Comparison of ENCODE assay signal across 9 cellular contexts in genomic region chr13:96984061-96984508, GRCh38. TPM values are rescaled to one million over a fixed set of nuclear protein-coding genes. Genes with fewer than 3 reads are reported as not detected.
DNase-seq lines count a peak whose midpoint lies in the region; TF ChIP-seq lines count a peak whose summit lies in the region.
"Had no signal": no experiment of that assay in that cellular context is flagged by ENCODE, and none has a peak within 500 bp of the region (broad histone marks: within the 10 kb centered on the region; RNA-seq: fewer than 3 reads in every experiment).

No MANE protein-coding gene starts in this region.

- peaks cover 0 to 5% (median 4%) of the 10 kb centered on the region in 5 experiments for H3K9me3 Mint-ChIP-seq in brain

- peak overlapping the region in 3 of 5 experiments; percentile 9 to 11 (median 10) for H3K4me3 Mint-ChIP-seq in brain

- H3K4me3 ChIP-seq in H7 (ENCODE audit: insufficient read depth, low read depth, low read length) (no peak overlapping the region), lower leg skin (ENCODE audit: low read depth, poor library complexity, severe bottlenecking) (no peak overlapping the region)
- H3K4me3 ChIP-seq in effector memory CD4-positive, alpha-beta T cell (ENCODE audit: insufficient read depth, low read depth, low read length, poor library complexity, severe bottlenecking): no peak overlapping the region

- H3K27ac Mint-ChIP-seq in brain: peak overlapping the region in 2 of 5 experiments; percentile 3 to 9
- H3K27ac Mint-ChIP-seq: CD4-positive, CD25-positive, alpha-beta regulatory T cell had no signal

- no peaks in the 10 kb centered on the region for H3K27me3 Mint-ChIP-seq in brain

- no peak for TF ChIP-seq POLR2A in lower leg skin (IDR thresholded peaks at IDR 0.05)

- H3K27me3 ChIP-seq in H7 (ENCODE audit: control insufficient read depth, insufficient read depth, low read length): no peaks in the 10 kb centered on the region; the same call in 1 of the 2 replicates
- peaks cover 4% of the 10 kb centered on the region for H3K27me3 ChIP-seq in effector memory CD4-positive, alpha-beta T cell (replicated peaks; ENCODE audit: control insufficient read depth, insufficient read depth, low read length, poor library complexity, severe bottlenecking)

- H3K9me3 ChIP-seq in effector memory CD4-positive, alpha-beta T cell (ENCODE audit: control insufficient read depth, low read length): no peaks in the 10 kb centered on the region

- no peaks in the 10 kb centered on the region for H3K36me3 Mint-ChIP-seq in brain
- H3K36me3 Mint-ChIP-seq: CD4-positive, CD25-positive, alpha-beta regulatory T cell had no signal

- 10 to 15% methylated on average over 6 of the region's 6 CpGs for WGBS in lower leg skin, 2 donors

- intact Hi-C loops in lower leg skin (cut with DNase I; ENCODE audit: low total_unique reads): no loop called here

- H3K4me1 Mint-ChIP-seq in brain: peaks cover 6% of the 10 kb centered on the region

- no peaks in the 10 kb centered on the region for H3K4me1 ChIP-seq in effector memory CD4-positive, alpha-beta T cell (ENCODE audit: control insufficient read depth, insufficient read depth, low read length, poor library complexity, severe bottlenecking)

- no peaks in the 10 kb centered on the region for H3K36me3 ChIP-seq in H7 (replicated peaks; ENCODE audit: control insufficient read depth, insufficient read depth, low read length)
- no peaks in the 10 kb centered on the region for H3K36me3 ChIP-seq in effector memory CD4-positive, alpha-beta T cell (ENCODE audit: control insufficient read depth, insufficient read depth, low read length)

- TF ChIP-seq CTCF in brain (conservative IDR thresholded peaks at IDR 0.05): peak in 1 of 2 experiments; percentile 9
- no peak for TF ChIP-seq CTCF in lower leg skin (IDR thresholded peaks at IDR 0.05)

- H3K27ac ChIP-seq in effector memory CD4-positive, alpha-beta T cell (ENCODE audit: insufficient read depth, low read length, poor library complexity, severe bottlenecking): no peak overlapping the region

- DNase-seq in SIG-M5 treated with dmso at 0.1 percent for 504 hours (lab: John Stamatoyannopoulos, UW; ENCODE audit: unreplicated experiment) (peak; percentile 38), SIG-M5 (lab: John Stamatoyannopoulos, UW) (no peak), H7 (peak; percentile 56), NCI-H1436 (lab: John Stamatoyannopoulos, UW) (peak; percentile 1), lower leg skin (ENCODE audit: low spot score in 2 of 2) (peak; percentile 52 to 86), COLO829 (ENCODE audit: low spot score) (no peak)
- DNase-seq in effector memory CD4-positive, alpha-beta T cell: no peak

RNA-seq across cellular contexts. Expression of gene OXGR1, which starts 10.2 kb away (rescaled TPM):
- 0.24 and 0.37 TPM in 2 replicates for total RNA-seq in H7 (2014; rRNA removed; shearing (Covaris generic))
- polyA plus RNA-seq in brain (ENCODE audit: insufficient read depth, low read depth, low replicate concordance): not detected
- total RNA-seq in lower leg skin: 10 to 100 TPM in 1 of 4 donors, 1 to 10 TPM in 2, under 1 TPM in 1; 0.80 to 12.3 (median 7.2) TPM
- total RNA-seq: CD4-positive, CD25-positive, alpha-beta regulatory T cell had no signal
- polyA plus RNA-seq: CD4-positive, CD25-positive, alpha-beta regulatory T cell had no signal

Comparison
In these comparisons a context has a peak if more than half of its experiments do, and no peak if none do; other contexts are left out.
1. DNase-seq: peak in SIG-M5 treated with dmso at 0.1 percent for 504 hours (single experiment), H7 (single experiment), NCI-H1436 (single experiment) and lower leg skin (2 of 2); none in SIG-M5 (single experiment), effector memory CD4-positive, alpha-beta T cell (0 of 3) and COLO829 (single experiment).